ENCODE assay signal across 22 cellular contexts in the genomic region with DNA sequence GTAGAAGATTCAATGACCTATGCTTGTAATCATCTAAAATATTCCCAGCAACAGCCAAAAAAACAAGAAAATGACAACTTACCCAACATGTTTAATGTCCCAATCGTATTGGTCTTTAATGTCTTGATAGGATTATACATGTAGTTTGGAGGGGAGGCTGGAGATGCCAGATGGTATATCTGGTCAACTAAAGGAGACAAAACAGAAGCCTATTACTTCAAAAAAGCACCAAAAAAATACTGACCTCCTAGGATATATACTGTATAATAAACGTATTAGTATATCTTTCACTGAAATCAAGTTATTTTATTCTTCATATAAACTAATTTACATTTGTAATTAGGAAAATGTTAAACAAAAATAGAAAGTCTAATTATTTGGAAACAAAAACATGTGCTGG.
"Had no signal": no experiment of that assay in that cellular context is flagged by ENCODE, and none has a peak within 500 bp of the region (broad histone marks: within the 10 kb centered on the region; RNA-seq: fewer than 3 reads in every experiment).

No MANE protein-coding gene starts in this region.

- H3K9me3 ChIP-seq: ascending aorta, breast epithelium, gastrocnemius medialis, heart left ventricle, left ventricle myocardium inferior, spleen, thoracic aorta, upper lobe of right lung had no signal

- ATAC-seq: activated CD4-positive, alpha-beta T cell treated with anti-CD3 and anti-CD28 coated beads for 36 hours; gastrocnemius medialis; heart left ventricle; stimulated activated naive B cell treated with anti-CD40 and anti-IgM and Interleukin-4, amounts not matched to agents 10 μg/mL and 1 μg/mL and 100 μg/mL, for 72 hours had no signal

- H3K27me3 Mint-ChIP-seq: activated CD4-positive, alpha-beta T cell treated with anti-CD3 and anti-CD28 coated beads for 36 hours; naive B cell; stimulated activated naive B cell treated with anti-CD40 and anti-IgM and Interleukin-4, amounts not matched to agents 10 μg/mL and 1 μg/mL and 100 μg/mL, for 72 hours had no signal

- H3K4me3 ChIP-seq: ascending aorta, coronary artery, gastrocnemius medialis, heart left ventricle, left ventricle myocardium inferior, thoracic aorta, upper lobe of right lung had no signal

- DNase-seq: activated CD4-positive, alpha-beta T cell treated with anti-CD3 and anti-CD28 coated beads for 36 hours; activated CD4-positive, alpha-beta T cell treated with anti-CD3 and anti-CD28 coated beads, Interleukin-2, amount 50 U/mL, for 48 hours; activated naive CD4-positive, alpha-beta T cell; gastrocnemius medialis; heart left ventricle; immature natural killer cell; kidney glomerular epithelial cell; left ventricle myocardium inferior; naive B cell; occipital lobe; retina; spleen; stimulated activated naive B cell treated with anti-CD40 and anti-IgM and Interleukin-4, amounts not matched to agents 10 μg/mL and 1 μg/mL and 100 μg/mL, for 72 hours; upper lobe of right lung had no signal

- H3K27ac ChIP-seq: ascending aorta, coronary artery, gastrocnemius medialis, heart left ventricle, left ventricle myocardium inferior, spleen, thoracic aorta, upper lobe of right lung had no signal

- H3K36me3 ChIP-seq: breast epithelium, gastrocnemius medialis had no signal

- H3K9me3 Mint-ChIP-seq: immature natural killer cell; naive B cell; stimulated activated naive B cell treated with anti-CD40 and anti-IgM and Interleukin-4, amounts not matched to agents 10 μg/mL and 1 μg/mL and 100 μg/mL, for 72 hours; T-helper 2 cell treated with Interferon-gamma antibody and Interleukin-4, amounts not matched to agents 5 μg/mL and 100 μg/mL, for 36 hours; WTC11 had no signal

- FAIRE-seq: endometrium, TTC549 had no signal

- H3K4me3 Mint-ChIP-seq: activated CD4-positive, alpha-beta T cell treated with anti-CD3 and anti-CD28 coated beads for 36 hours; stimulated activated naive B cell treated with anti-CD40 and anti-IgM and Interleukin-4, amounts not matched to agents 10 μg/mL and 1 μg/mL and 100 μg/mL, for 72 hours; T-helper 2 cell treated with Interferon-gamma antibody and Interleukin-4, amounts not matched to agents 5 μg/mL and 100 μg/mL, for 36 hours had no signal

- H3K27ac Mint-ChIP-seq: activated CD4-positive, alpha-beta T cell treated with anti-CD3 and anti-CD28 coated beads for 36 hours; stimulated activated naive B cell treated with anti-CD40 and anti-IgM and Interleukin-4, amounts not matched to agents 10 μg/mL and 1 μg/mL and 100 μg/mL, for 72 hours; T-helper 2 cell treated with Interferon-gamma antibody and Interleukin-4, amounts not matched to agents 5 μg/mL and 100 μg/mL, for 36 hours had no signal

- H3K27me3 ChIP-seq: ascending aorta, breast epithelium, gastrocnemius medialis, heart left ventricle, spleen, upper lobe of right lung had no signal

- H3K4me1 ChIP-seq: ascending aorta, breast epithelium, left ventricle myocardium inferior, upper lobe of right lung had no signal
